23 cellular contexts compared by ENCODE assay signal in the genomic region with DNA sequence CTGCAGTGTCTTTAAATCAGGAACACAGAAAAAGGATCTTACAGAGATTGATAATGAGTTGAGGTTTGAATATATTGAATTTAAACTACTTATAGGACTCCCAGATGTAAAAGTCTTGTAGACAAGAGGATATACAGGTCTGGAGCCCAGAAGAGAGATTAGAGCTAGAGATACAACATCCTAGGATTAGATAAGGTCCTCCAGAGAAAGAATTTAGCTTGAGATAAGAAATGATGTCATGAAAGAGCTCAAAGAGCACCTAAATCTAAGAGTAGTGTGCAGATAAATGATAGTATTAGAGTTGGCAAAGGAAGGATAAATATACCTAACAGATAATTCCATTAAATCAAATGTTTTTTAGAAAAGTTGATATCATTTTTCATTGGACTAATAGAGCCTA. TPM values are rescaled to one million over a fixed set of nuclear protein-coding genes. Genes with fewer than 3 reads are reported as not detected.
DNase-seq lines count a peak whose midpoint lies in the region; ATAC-seq, FAIRE-seq and TF ChIP-seq lines count a peak whose summit lies in the region.
"Had no signal": no experiment of that assay in that cellular context is flagged by ENCODE, and none has a peak within 500 bp of the region (broad histone marks: within the 10 kb centered on the region; RNA-seq: fewer than 3 reads in every experiment).

No MANE protein-coding gene starts in this region.

- no peak overlapping the region for H3K4me2 ChIP-seq in HepG2 (ENCODE audit: low read depth, low read length)
- H3K4me2 ChIP-seq: BLaER1 had no signal

- FAIRE-seq in HepG2 (lab: Jason Lieb, UNC) (no peak), D721Med (lab: Jason Lieb, UNC) (no peak)
- FAIRE-seq: A204.1, G401.6, GM12891, GM19239 had no signal

- H3K4me1 ChIP-seq in HepG2 (ENCODE audit: insufficient read depth, low read length) (no peaks in the 10 kb centered on the region), right lobe of liver (no peaks in the 10 kb centered on the region), endodermal cell (ENCODE audit: control insufficient read depth, insufficient read depth, low read length) (no peaks in the 10 kb centered on the region)
- H3K4me1 ChIP-seq: BE2C, BLaER1 had no signal

- H3K27ac Mint-ChIP-seq in endodermal cell: no peak overlapping the region
- no peak overlapping the region for H3K27ac Mint-ChIP-seq in activated CD4-positive, alpha-beta memory T cell treated with anti-CD3 and anti-CD28 coated beads for 36 hours
- H3K27ac Mint-ChIP-seq: CD14-positive monocyte; CD4-positive, alpha-beta memory T cell; CD4-positive, CD25-positive, alpha-beta regulatory T cell; CD8-positive, alpha-beta memory T cell had no signal

- ATAC-seq in HepG2: no peak
- ATAC-seq in right lobe of liver: no peak
- ATAC-seq in HG02870 (IDR thresholded peaks at IDR 0.05; ENCODE audit: unreplicated experiment): no peak

- intact Hi-C loops in HepG2 (cut with micrococcal nuclease; ENCODE audit: unreplicated experiment): no loop called here
- intact Hi-C loops in right lobe of liver (cut with DNase I): no loop called here
- intact Hi-C loops in activated CD4-positive, alpha-beta memory T cell treated with anti-CD3 and anti-CD28 coated beads for 36 hours (cut with micrococcal nuclease): no loop called here

- POLR2A ChIA-PET in HepG2 (lab: Yijun Ruan, JAX): no interaction called here
- POLR2A ChIA-PET in activated CD4-positive, alpha-beta memory T cell treated with anti-CD3 and anti-CD28 coated beads for 36 hours (lab: Charles Lee): no interaction called here

- no peaks in the 10 kb centered on the region for H4K20me1 ChIP-seq in HepG2 (ENCODE audit: insufficient read depth, low read length)
- H4K20me1 ChIP-seq: BLaER1 had no signal

- no peaks in the 10 kb centered on the region for H3K27me3 Mint-ChIP-seq in endodermal cell (ENCODE audit: insufficient read depth)
- no peaks in the 10 kb centered on the region for H3K27me3 Mint-ChIP-seq in activated CD4-positive, alpha-beta memory T cell treated with anti-CD3 and anti-CD28 coated beads for 36 hours
- H3K27me3 Mint-ChIP-seq: CD4-positive, alpha-beta memory T cell; CD4-positive, CD25-positive, alpha-beta regulatory T cell; CD8-positive, alpha-beta memory T cell had no signal

- no peaks in the 10 kb centered on the region for H3K79me2 ChIP-seq in HepG2 (ENCODE audit: insufficient read depth, low read length)

- CTCF ChIA-PET in HepG2 (lab: Yijun Ruan, JAX; ENCODE audit: low intra/inter-chr PET ratio, low total read pairs): no interaction called here
- CTCF ChIA-PET in activated CD4-positive, alpha-beta memory T cell treated with anti-CD3 and anti-CD28 coated beads for 36 hours (lab: Charles Lee): no interaction called here

- peaks cover 36% of the 10 kb centered on the region for H3K36me3 Mint-ChIP-seq in endodermal cell (ENCODE audit: low read depth)
- peaks cover 28% of the 10 kb centered on the region for H3K36me3 Mint-ChIP-seq in activated CD4-positive, alpha-beta memory T cell treated with anti-CD3 and anti-CD28 coated beads for 36 hours

- H3K36me3 ChIP-seq in HepG2 (replicated peaks in 1 of 2; ENCODE audit: control insufficient read depth in 1 of 2, insufficient read depth in 2 of 2, low read length in 2 of 2): no peaks in the 10 kb centered on the region
- H3K36me3 ChIP-seq in right lobe of liver: no peaks in the 10 kb centered on the region
- no peaks in the 10 kb centered on the region for H3K36me3 ChIP-seq in endodermal cell (ENCODE audit: control insufficient read depth, insufficient read depth, low read length)

- H3K27ac ChIP-seq in HepG2 (ENCODE audit: extremely low read length, insufficient read depth, low read length) (no peak overlapping the region), right lobe of liver (no peak overlapping the region), endodermal cell (ENCODE audit: low read depth, low read length) (no peak overlapping the region)
- H3K27ac ChIP-seq: BLaER1 had no signal

- TF ChIP-seq CTCF in HepG2 (CRISPR knock-in tag; IDR thresholded peaks at IDR 0.05) (no peak), right lobe of liver (IDR thresholded peaks at IDR 0.05) (no peak), endodermal cell (conservative IDR thresholded peaks at IDR 0.05) (no peak), D721Med (IDR thresholded peaks at IDR 0.05; ENCODE audit: insufficient read depth, missing control alignments) (no peak)

- TF ChIP-seq RAD21 in HepG2 (CRISPR knock-in tag; IDR thresholded peaks at IDR 0.05): no peak

- TF ChIP-seq POLR2A in HepG2 (IDR thresholded peaks at IDR 0.05; ENCODE audit: insufficient read depth in 1 of 2, low read depth in 2 of 2, low read length in 2 of 2) (no peak), right lobe of liver (IDR thresholded peaks at IDR 0.05) (no peak)

- no TSS peak for BruUV-seq in HepG2 (replicated peaks; lab: Mats Ljungman, UMichigan)

- DNase-seq in HepG2 (ENCODE audit: low spot score) (no peak), right lobe of liver (no peak), SK-N-DZ (ENCODE audit: low spot score) (peak; percentile 27), endodermal cell (no peak), D721Med (ENCODE audit: insufficient read length, low spot score) (no peak)
- no peak for DNase-seq in activated CD4-positive, alpha-beta memory T cell treated with anti-CD3 and anti-CD28 coated beads for 36 hours
- DNase-seq: 8988T; ACHN; BE2C; C1 segment of cervical spinal cord; CD4-positive, alpha-beta memory T cell; CD4-positive, CD25-positive, alpha-beta regulatory T cell; CD8-positive, alpha-beta memory T cell; COR-L47; DMS79 treated with DMSO at 0.1 percent for 48 hours; GF-D8 had no signal

- peaks cover 3% of the 10 kb centered on the region for H3K4me1 Mint-ChIP-seq in endodermal cell
- H3K4me1 Mint-ChIP-seq in activated CD4-positive, alpha-beta memory T cell treated with anti-CD3 and anti-CD28 coated beads for 36 hours (ENCODE audit: low read depth): peaks cover 7% of the 10 kb centered on the region
- H3K4me1 Mint-ChIP-seq: CD14-positive monocyte had no signal

- no peak overlapping the region for H3K9ac ChIP-seq in HepG2 (ENCODE audit: insufficient read depth, low read depth, low read length)
- no peak overlapping the region for H3K9ac ChIP-seq in endodermal cell (ENCODE audit: extremely low read depth, low read length, poor library complexity, severe bottlenecking)
- H3K9ac ChIP-seq: BLaER1 had no signal

- no peak overlapping the region for H3K4me3 Mint-ChIP-seq in endodermal cell
- H3K4me3 Mint-ChIP-seq in activated CD4-positive, alpha-beta memory T cell treated with anti-CD3 and anti-CD28 coated beads for 36 hours: no peak overlapping the region
- H3K4me3 Mint-ChIP-seq: CD14-positive monocyte; CD4-positive, alpha-beta memory T cell; CD4-positive, CD25-positive, alpha-beta regulatory T cell; CD8-positive, alpha-beta memory T cell had no signal

- H3K9me3 Mint-ChIP-seq in endodermal cell: peaks cover 52% of the 10 kb centered on the region
- H3K9me3 Mint-ChIP-seq in activated CD4-positive, alpha-beta memory T cell treated with anti-CD3 and anti-CD28 coated beads for 36 hours: peaks cover 24% of the 10 kb centered on the region

- no peak overlapping the region for H2AFZ ChIP-seq in HepG2 (ENCODE audit: low read length)

- no peak overlapping the region for H3K4me3 ChIP-seq in HepG2 (replicated peaks in 1 of 3; ENCODE audit: insufficient read depth in 1 of 3, low read depth in 2 of 3, low read length in 3 of 3)
- H3K4me3 ChIP-seq in right lobe of liver: no peak overlapping the region
- peak overlapping the region; percentile 23 for H3K4me3 ChIP-seq in endodermal cell (ENCODE audit: low read length)
- H3K4me3 ChIP-seq: BLaER1 had no signal

- TF ChIP-seq EP300 in HepG2 (IDR thresholded peaks at IDR 0.05; ENCODE audit: low read depth in 2 of 2, low read length in 2 of 2) (no peak), HepG2 (CRISPR knock-in tag; IDR thresholded peaks at IDR 0.05; ENCODE audit: borderline replicate concordance) (no peak)

- H3K9me3 ChIP-seq in HepG2 (ENCODE audit: low read length) (peaks cover 8% of the 10 kb centered on the region; the same call in 1 of the 2 replicates), right lobe of liver (no peaks in the 10 kb centered on the region), endodermal cell (ENCODE audit: control insufficient read depth, low read length) (peaks cover 68% of the 10 kb centered on the region)
- H3K9me3 ChIP-seq: BE2C had no signal

- in situ Hi-C loops in HepG2 (cut with HindIII; ENCODE audit: extremely low pct_ligation_motif_present, low pct_unique_long_range_greater_than_20kb): no loop called here

- no peaks in the 10 kb centered on the region for H3K27me3 ChIP-seq in HepG2 (ENCODE audit: control insufficient read depth in 1 of 2, insufficient read depth in 2 of 2, low read length in 2 of 2)
- no peaks in the 10 kb centered on the region for H3K27me3 ChIP-seq in right lobe of liver
- H3K27me3 ChIP-seq in endodermal cell (ENCODE audit: control insufficient read depth, insufficient read depth, low read length, poor library complexity, severe bottlenecking): no peaks in the 10 kb centered on the region
- H3K27me3 ChIP-seq: BE2C, BLaER1 had no signal

RNA-seq across cellular contexts. Expression of a gene that starts 23.9 kb away (rescaled TPM):
- total RNA-seq in HepG2 (2016; rRNA removed; fragmentation: Illumina TruSeq; extraction: Trizol) (9.2 and 9.9 TPM in 2 replicates), right lobe of liver (1 to 10 TPM; 4.7 to 8.7 (median 6.8) TPM), endodermal cell (1 to 10 TPM; 5.1 to 7.2 TPM)
- 8.8 and 15.2 TPM in 2 replicates for total RNA-seq in HepG2 (2016; cell fraction: cytosol; rRNA removed; fragmentation: Illumina TruSeq; extraction: Trizol; ENCODE audit: low read depth)
- 10.6 and 10.7 TPM in 2 replicates for total RNA-seq in HepG2 (2016; cell fraction: insoluble cytoplasmic fraction; rRNA removed; fragmentation: Illumina TruSeq; extraction: Trizol)
- total RNA-seq in HepG2 (2016; cell fraction: membrane; rRNA removed; fragmentation: Illumina TruSeq; extraction: Trizol): 9.2 and 10.4 TPM in 2 replicates
- 14.1 and 16.8 TPM in 2 replicates for total RNA-seq in HepG2 (2016; cell fraction: nucleus; rRNA removed; fragmentation: Illumina TruSeq; extraction: Trizol)
- 4.6 and 6.7 TPM in 2 replicates for polyA plus RNA-seq in HepG2 (2011; rRNA removed)
- 4.8 and 5.6 TPM in 2 replicates for polyA plus RNA-seq in HepG2 (2011; cell fraction: cytosol; rRNA removed)
- polyA plus RNA-seq in HepG2 (2011; cell fraction: nucleus; rRNA removed): 11.4 and 11.7 TPM in 2 replicates
- 5.2 TPM in 2 replicates for polyA plus RNA-seq in HepG2 (2012)
- 3.9 and 4.2 TPM in 2 replicates for polyA plus RNA-seq in HepG2 (2016; cell fraction: cytosol; fragmentation: Illumina TruSeq; extraction: Trizol; ENCODE audit: low read depth)
- polyA plus RNA-seq in HepG2 (2016; cell fraction: insoluble cytoplasmic fraction; fragmentation: Illumina TruSeq; extraction: Trizol; ENCODE audit: low read depth): 7.7 and 8.5 TPM in 2 replicates
- polyA plus RNA-seq in HepG2 (2016; cell fraction: membrane; fragmentation: Illumina TruSeq; extraction: Trizol; ENCODE audit: low read depth): 7.6 and 8.0 TPM in 2 replicates
- 9.1 and 12.4 TPM in 2 replicates for polyA plus RNA-seq in HepG2 (2016; cell fraction: nucleus; fragmentation: Illumina TruSeq; extraction: Trizol; ENCODE audit: insufficient read depth, low read depth)
- polyA minus RNA-seq in HepG2 (2011; rRNA and poly(A)+ RNA removed; ENCODE audit: low replicate concordance): 4.9 and 11.6 TPM in 2 replicates
- 6.4 and 6.9 TPM in 2 replicates for polyA minus RNA-seq in HepG2 (2011; cell fraction: cytosol; rRNA and poly(A)+ RNA removed)
- polyA minus RNA-seq in HepG2 (2011; cell fraction: nucleus; rRNA and poly(A)+ RNA removed): 33.6 and 34.5 TPM in 2 replicates
- polyA plus RNA-seq in SK-N-DZ (2014; cell fraction: cytosol; rRNA removed): 7.1 and 10.6 TPM in 2 replicates
- polyA plus RNA-seq in SK-N-DZ (2014; cell fraction: nucleus; rRNA removed): 5.4 and 8.8 TPM in 2 replicates
- 6.6 TPM for polyA plus RNA-seq in endodermal cell (2013, experiment 1 of 2)
- 6.0 TPM for polyA plus RNA-seq in endodermal cell (2013, experiment 2 of 2)
- total RNA-seq in activated CD4-positive, alpha-beta memory T cell treated with anti-CD3 and anti-CD28 coated beads for 36 hours: 1 to 10 TPM; 6.4 to 8.5 TPM
